27 cellular contexts compared by ENCODE assay signal in the genomic region with DNA sequence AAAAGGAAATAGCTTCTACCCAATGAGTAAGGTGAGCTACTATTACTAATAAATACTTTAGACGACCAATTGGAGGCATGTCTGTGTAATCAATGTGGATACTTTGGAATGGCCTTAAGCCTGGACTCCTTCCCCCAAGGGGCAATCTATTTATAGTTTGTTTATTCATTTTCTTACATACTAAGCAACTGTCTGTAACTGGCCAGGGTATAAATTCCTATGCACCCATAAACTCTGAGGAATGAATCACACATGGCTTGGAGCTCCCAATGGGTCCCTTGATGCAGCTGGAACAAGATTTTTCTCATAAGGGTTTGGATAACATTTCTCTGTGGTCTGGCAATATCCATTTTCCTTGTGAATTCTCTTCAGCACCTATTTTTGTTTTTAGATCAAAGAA.
"Had no signal": no experiment of that assay in that cellular context is flagged by ENCODE, and none has a peak within 500 bp of the region (broad histone marks: within the 10 kb centered on the region; RNA-seq: fewer than 3 reads in every experiment).

No MANE protein-coding gene starts in this region.

- H2AFZ ChIP-seq: neural progenitor cell, parathyroid adenoma had no signal

- ATAC-seq: heart right ventricle; natural killer cell; psoas muscle; right lobe of liver; stimulated activated effector memory CD8-positive, alpha-beta T cell treated with anti-CD3 and anti-CD28 coated beads, Interleukin-12 subunit alpha, Interleukin-12 subunit beta, amount 100 ng/mL, for 72 hours; upper lobe of right lung had no signal

- H3K9me3 ChIP-seq: psoas muscle, right lobe of liver had no signal

- H3K27me3 ChIP-seq: heart right ventricle, neural progenitor cell, neutrophil, right atrium auricular region, right lobe of liver, spleen, suprapubic skin, tibial artery, upper lobe of right lung had no signal

- H3K4me2 ChIP-seq: neural progenitor cell had no signal

- DNase-seq: heart right ventricle; hippocampal formation; kidney glomerular epithelial cell; left ventricle myocardium inferior; naive B cell; natural killer cell; nephron progenitor cell; occipital lobe; psoas muscle; right lobe of liver; spleen; stimulated activated CD4-positive, alpha-beta T cell treated with anti-CD3 and anti-CD28 coated beads, Interleukin-4, amount 100 ng/mL, for 24 hours; stimulated activated naive CD4-positive, alpha-beta T cell; tibial artery; trophoblast cell; upper lobe of right lung had no signal

- H3K79me2 ChIP-seq: parathyroid adenoma had no signal

- H3K4me1 ChIP-seq: heart right ventricle, left ventricle myocardium inferior, neural progenitor cell, parathyroid adenoma, psoas muscle, right atrium auricular region, right lobe of liver, spleen, suprapubic skin, upper lobe of right lung had no signal

- FAIRE-seq: keratinocyte, urothelium cell line had no signal

- H3K4me3 ChIP-seq: heart right ventricle, left ventricle myocardium inferior, lung, neural progenitor cell, psoas muscle, right atrium auricular region, right lobe of liver, skin epidermis, spleen, suprapubic skin, thoracic aorta, tibial artery, upper lobe of right lung had no signal

- H3K36me3 ChIP-seq: heart right ventricle, left ventricle myocardium inferior, neural progenitor cell, neutrophil, right atrium auricular region, right lobe of liver, spleen, suprapubic skin, thoracic aorta, tibial artery, upper lobe of right lung had no signal

- H3K27ac ChIP-seq: heart right ventricle, left ventricle myocardium inferior, neural progenitor cell, neutrophil, parathyroid adenoma, psoas muscle, right atrium auricular region, right lobe of liver, skin epidermis, spleen, suprapubic skin, thoracic aorta, tibial artery, upper lobe of right lung had no signal
